Comparison of ENCODE assay signal across 21 cellular contexts in genomic region chr1:213688655-213689054, GRCh38.
"Had no signal": no experiment of that assay in that cellular context is flagged by ENCODE, and none has a peak within 500 bp of the region (broad histone marks: within the 10 kb centered on the region; RNA-seq: fewer than 3 reads in every experiment).

No MANE protein-coding gene starts in this region.

- H3K27me3 Mint-ChIP-seq: activated B cell treated with CpG ODN at 0.5 μM for 24 hours; activated CD4-positive, alpha-beta memory T cell treated with anti-CD3 and anti-CD28 coated beads for 36 hours; activated CD4-positive, alpha-beta T cell treated with anti-CD3 and anti-CD28 coated beads, Interleukin-2, amount 10 ng/mL, durations not matched to agents 7 days and 5 days; activated naive CD4-positive, alpha-beta T cell treated with anti-CD3 and anti-CD28 coated beads, Interleukin-2, amount 50 U/mL, for 24 hours; T-helper 17 cell had no signal

- H3K36me3 Mint-ChIP-seq: activated CD4-positive, alpha-beta memory T cell treated with anti-CD3 and anti-CD28 coated beads for 36 hours; activated naive CD4-positive, alpha-beta T cell treated with anti-CD3 and anti-CD28 coated beads, Interleukin-2, amount 50 U/mL, for 24 hours; brain had no signal

- H3K36me3 ChIP-seq: cardiac muscle cell had no signal

- H3K27ac Mint-ChIP-seq: activated B cell treated with CpG ODN at 0.5 μM for 24 hours; activated CD4-positive, alpha-beta memory T cell treated with anti-CD3 and anti-CD28 coated beads for 36 hours; activated CD4-positive, alpha-beta T cell treated with anti-CD3 and anti-CD28 coated beads, Interleukin-2, amount 10 ng/mL, durations not matched to agents 7 days and 5 days; activated naive CD4-positive, alpha-beta T cell treated with anti-CD3 and anti-CD28 coated beads, Interleukin-2, amount 50 U/mL, for 24 hours; activated T-helper 2 cell treated with anti-CD3 and anti-CD28 coated beads, Interferon-gamma antibody, Interleukin-2, Interleukin-4, amounts not matched to agents 10 μg/mL and 5 μg/mL and 100 μg/mL, durations not matched to agents 14 hours and 24 hours and 36 hours; T-helper 17 cell had no signal

- ATAC-seq: T-helper 17 cell had no signal

- DNase-seq: activated B cell treated with CpG ODN at 0.5 μM for 24 hours; activated CD4-positive, alpha-beta memory T cell treated with anti-CD3 and anti-CD28 coated beads for 36 hours; activated CD4-positive, alpha-beta T cell treated with anti-CD3 and anti-CD28 coated beads for 1 hour; activated CD4-positive, alpha-beta T cell treated with anti-CD3 and anti-CD28 coated beads, Interleukin-2, amount 10 ng/mL, durations not matched to agents 7 days and 5 days; activated T-cell treated with anti-CD3 and anti-CD28 coated beads for 4 hours; activated T-cell treated with anti-CD3 and anti-CD28 coated beads, Interleukin-2, amount 50 U/mL, for 48 hours; amygdala; MM.1S; NCI-H1105; NCI-H1436; NCI-H1694 treated with DMSO at 0.1 percent for 48 hours; NCI-H2029 treated with DMSO at 0.1 percent for 48 hours; NCI-H510A; PC-9; SIG-M5; T-helper 17 cell; T1000 had no signal

- H3K27me3 ChIP-seq: cardiac muscle cell had no signal

- H3K4me3 Mint-ChIP-seq: activated B cell treated with CpG ODN at 0.5 μM for 24 hours; activated CD4-positive, alpha-beta memory T cell treated with anti-CD3 and anti-CD28 coated beads for 36 hours; activated CD4-positive, alpha-beta T cell treated with anti-CD3 and anti-CD28 coated beads, Interleukin-2, amount 10 ng/mL, durations not matched to agents 7 days and 5 days; activated naive CD4-positive, alpha-beta T cell treated with anti-CD3 and anti-CD28 coated beads, Interleukin-2, amount 50 U/mL, for 24 hours; brain; T-helper 17 cell had no signal

- H3K4me2 ChIP-seq: PC-9 had no signal

- H3K4me3 ChIP-seq: cardiac muscle cell, PC-9 had no signal

- H3K27ac ChIP-seq: cardiac muscle cell, PC-9 had no signal

- H2AFZ ChIP-seq: PC-9 had no signal

- H3K9me3 Mint-ChIP-seq: activated B cell treated with CpG ODN at 0.5 μM for 24 hours; activated CD4-positive, alpha-beta memory T cell treated with anti-CD3 and anti-CD28 coated beads for 36 hours; activated CD4-positive, alpha-beta T cell treated with anti-CD3 and anti-CD28 coated beads, Interleukin-2, amount 10 ng/mL, durations not matched to agents 7 days and 5 days; activated naive CD4-positive, alpha-beta T cell treated with anti-CD3 and anti-CD28 coated beads, Interleukin-2, amount 50 U/mL, for 24 hours; activated T-helper 2 cell treated with anti-CD3 and anti-CD28 coated beads, Interferon-gamma antibody, Interleukin-2, Interleukin-4, amounts not matched to agents 10 μg/mL and 5 μg/mL and 100 μg/mL, durations not matched to agents 14 hours and 24 hours and 36 hours had no signal

- H3K4me1 Mint-ChIP-seq: activated B cell treated with CpG ODN at 0.5 μM for 24 hours; activated CD4-positive, alpha-beta T cell treated with anti-CD3 and anti-CD28 coated beads, Interleukin-2, amount 10 ng/mL, durations not matched to agents 7 days and 5 days; brain; T-helper 17 cell had no signal
